8 cellular contexts compared by ENCODE assay signal in genomic region chr13:25300861-25301346, GRCh38. TPM values are rescaled to one million over a fixed set of nuclear protein-coding genes. Genes with fewer than 3 reads are reported as not detected.
A peak's percentile ranks its signal among the peaks of the same experiment; 100 is the strongest.
DNase-seq lines count a peak whose midpoint lies in the region; ATAC-seq, FAIRE-seq and TF ChIP-seq lines count a peak whose summit lies in the region.

No MANE protein-coding gene starts in this region.

- no peaks in the 10 kb centered on the region for H3K36me3 ChIP-seq in endocrine pancreas (ENCODE audit: control insufficient read depth, insufficient read depth, low read length)
- H3K36me3 ChIP-seq in muscle layer of duodenum (ENCODE audit: control insufficient read depth in 1 of 2, insufficient read depth in 2 of 2, low read length in 2 of 2) = peaks cover 0 to 9% of the 10 kb centered on the region in 2 donors

- DNase-seq in ureter (ENCODE audit: low spot score) (peak; percentile 44), RCC 7860 (ENCODE audit: low spot score) (no peak), T1000 (lab: John Stamatoyannopoulos, UW) (no peak)

- H3K9ac ChIP-seq in endocrine pancreas (ENCODE audit: control insufficient read depth, insufficient read depth, low read length) = peak overlapping the region; percentile 88

- H3K27ac ChIP-seq in VCaP = peak overlapping the region; percentile 88
- peak overlapping the region; percentile 97 for H3K27ac ChIP-seq in muscle layer of duodenum (ENCODE audit: low read length)

- no peak for TF ChIP-seq CTCF in VCaP (conservative IDR thresholded peaks at IDR 0.05)

- FAIRE-seq in RCC 7860 (lab: Jason Lieb, UNC) = no peak

- H3K4me1 ChIP-seq in endocrine pancreas (ENCODE audit: control insufficient read depth, insufficient read depth, low read length) (peaks cover 7% of the 10 kb centered on the region), muscle layer of duodenum (ENCODE audit: control insufficient read depth in 1 of 2, insufficient read depth in 2 of 2, low read length in 2 of 2) (peaks cover 7 to 18% of the 10 kb centered on the region in 2 donors)

- H3K27me3 ChIP-seq in endocrine pancreas (ENCODE audit: control insufficient read depth, insufficient read depth, low read length) (no peaks in the 10 kb centered on the region), muscle layer of duodenum (ENCODE audit: low read depth, low read length) (no peaks in the 10 kb centered on the region)

- peak; percentile 11 for ATAC-seq in GM18520 (IDR thresholded peaks at IDR 0.05; ENCODE audit: unreplicated experiment)
- peak; percentile 32 for ATAC-seq in HG02938 (IDR thresholded peaks at IDR 0.05; ENCODE audit: unreplicated experiment)

- no peaks in the 10 kb centered on the region for H3K9me3 ChIP-seq in endocrine pancreas (ENCODE audit: control insufficient read depth, low read length)
- no peaks in the 10 kb centered on the region for H3K9me3 ChIP-seq in muscle layer of duodenum (ENCODE audit: control insufficient read depth in 1 of 2, low read length in 2 of 2)

- H3K4me3 ChIP-seq in endocrine pancreas (ENCODE audit: control insufficient read depth, insufficient read depth, low read length) = peak overlapping the region; percentile 86
- H3K4me3 ChIP-seq in muscle layer of duodenum (ENCODE audit: low read depth in 1 of 2, low read length in 2 of 2) = peak overlapping the region; percentile 76 to 96

RNA-seq across cellular contexts. Expression of gene NUP58, which starts 0.5 kb away (rescaled TPM):
- 48.8 TPM for total RNA-seq in ureter

RNA-seq across cellular contexts. Expression of gene MTMR6, which starts 13.6 kb away (rescaled TPM):
- 18.4 TPM for total RNA-seq in ureter
